Comparison of ENCODE assay signal across 12 cellular contexts in genomic region chr1:226973371-226973897, GRCh38. TPM values are rescaled to one million over a fixed set of nuclear protein-coding genes. Genes with fewer than 3 reads are reported as not detected.
A peak's percentile ranks its signal among the peaks of the same experiment; 100 is the strongest.
DNase-seq lines count a peak whose midpoint lies in the region; ATAC-seq and TF ChIP-seq lines count a peak whose summit lies in the region.
"Had no signal": no experiment of that assay in that cellular context is flagged by ENCODE, and none has a peak within 500 bp of the region (broad histone marks: within the 10 kb centered on the region; RNA-seq: fewer than 3 reads in every experiment).

No MANE protein-coding gene starts in this region.

- peak overlapping the region; percentile 37 for H3K27ac Mint-ChIP-seq in activated T-cell treated with anti-CD3 and anti-CD28 coated beads, Interleukin-2, amount 50 U/mL, for 24 hours

- DNase-seq in activated T-cell treated with anti-CD3 and anti-CD28 coated beads, Interleukin-2, amount 50 U/mL, for 24 hours, result no peak
- DNase-seq in activated T-cell treated with anti-CD3 and anti-CD28 coated beads, Interleukin-2, amount 50 U/mL, for 4 hours, result no peak
- DNase-seq in upper lobe of right lung (no peak), RKO (ENCODE audit: low spot score) (no peak), NCI-H510A (lab: John Stamatoyannopoulos, UW) (no peak), amygdala (lab: John Stamatoyannopoulos, UW) (no peak)
- DNase-seq: activated T-cell treated with anti-CD3 and anti-CD28 coated beads, Interleukin-2, amount 50 U/mL, for 72 hours; NCI-H1417 treated with DMSO at 0.1 percent for 48 hours; T-helper 1 cell had no signal

- H3K4me3 ChIP-seq in endocrine pancreas (ENCODE audit: control insufficient read depth, insufficient read depth, low read length), result no peak overlapping the region
- H3K4me3 ChIP-seq in muscle layer of duodenum (ENCODE audit: low read depth in 1 of 2, low read length in 2 of 2), result peak overlapping the region in 1 of 2 donors; percentile 48
- H3K4me3 ChIP-seq in upper lobe of right lung, result no peak overlapping the region
- H3K4me3 ChIP-seq: A549 had no signal

- H3K4me1 Mint-ChIP-seq in activated T-cell treated with anti-CD3 and anti-CD28 coated beads, Interleukin-2, amount 50 U/mL, for 24 hours (ENCODE audit: low read depth), result peaks cover 3% of the 10 kb centered on the region
- peaks cover 3% of the 10 kb centered on the region for H3K4me1 Mint-ChIP-seq in activated T-cell treated with anti-CD3 and anti-CD28 coated beads, Interleukin-2, amount 50 U/mL, for 4 hours (ENCODE audit: low read depth)

- H3K4me1 ChIP-seq in endocrine pancreas (ENCODE audit: control insufficient read depth, insufficient read depth, low read length), result no peaks in the 10 kb centered on the region
- peaks cover 23 to 32% of the 10 kb centered on the region in 2 donors for H3K4me1 ChIP-seq in muscle layer of duodenum (ENCODE audit: control insufficient read depth in 1 of 2, insufficient read depth in 2 of 2, low read length in 2 of 2)
- peaks cover 22% of the 10 kb centered on the region for H3K4me1 ChIP-seq in upper lobe of right lung

- no peak overlapping the region for H3K4me3 Mint-ChIP-seq in activated T-cell treated with anti-CD3 and anti-CD28 coated beads, Interleukin-2, amount 50 U/mL, for 24 hours
- no peak overlapping the region for H3K4me3 Mint-ChIP-seq in activated T-cell treated with anti-CD3 and anti-CD28 coated beads, Interleukin-2, amount 50 U/mL, for 4 hours
- H3K4me3 Mint-ChIP-seq: activated T-cell treated with anti-CD3 and anti-CD28 coated beads, Interleukin-2, amount 50 U/mL, for 72 hours had no signal

- H3K27me3 ChIP-seq in endocrine pancreas (ENCODE audit: control insufficient read depth, insufficient read depth, low read length), result no peaks in the 10 kb centered on the region
- no peaks in the 10 kb centered on the region for H3K27me3 ChIP-seq in muscle layer of duodenum (ENCODE audit: low read depth, low read length)
- H3K27me3 ChIP-seq in upper lobe of right lung, result no peaks in the 10 kb centered on the region

- TF ChIP-seq CTCF in upper lobe of right lung (IDR thresholded peaks at IDR 0.05), result no peak

- no peaks in the 10 kb centered on the region for H3K9me3 ChIP-seq in endocrine pancreas (ENCODE audit: control insufficient read depth, low read length)
- H3K9me3 ChIP-seq in muscle layer of duodenum (ENCODE audit: control insufficient read depth in 1 of 2, low read length in 2 of 2), result peaks cover 6 to 8% of the 10 kb centered on the region in 2 donors
- H3K9me3 ChIP-seq in upper lobe of right lung, result no peaks in the 10 kb centered on the region

- H3K27ac ChIP-seq in muscle layer of duodenum (ENCODE audit: low read length) (peak overlapping the region; percentile 81), upper lobe of right lung (peak overlapping the region; percentile 79)

- peaks cover 9% of the 10 kb centered on the region for H3K9me3 Mint-ChIP-seq in activated T-cell treated with anti-CD3 and anti-CD28 coated beads, Interleukin-2, amount 50 U/mL, for 24 hours
- H3K9me3 Mint-ChIP-seq in activated T-cell treated with anti-CD3 and anti-CD28 coated beads, Interleukin-2, amount 50 U/mL, for 4 hours, result peaks cover 6% of the 10 kb centered on the region

- ATAC-seq in activated T-cell treated with anti-CD3 and anti-CD28 coated beads, Interleukin-2, amount 50 U/mL, for 4 hours, result no peak
- ATAC-seq in upper lobe of right lung, result no peak
- ATAC-seq: activated T-cell treated with anti-CD3 and anti-CD28 coated beads, Interleukin-2, amount 50 U/mL, for 72 hours had no signal

- H3K9ac ChIP-seq in endocrine pancreas (ENCODE audit: control insufficient read depth, insufficient read depth, low read length), result peak overlapping the region; percentile 11

- H3K36me3 ChIP-seq in endocrine pancreas (ENCODE audit: control insufficient read depth, insufficient read depth, low read length) (no peaks in the 10 kb centered on the region), muscle layer of duodenum (ENCODE audit: control insufficient read depth in 1 of 2, insufficient read depth in 2 of 2, low read length in 2 of 2) (peaks cover 0 to 21% of the 10 kb centered on the region in 2 donors), upper lobe of right lung (peaks cover 14% of the 10 kb centered on the region)

- H3K27me3 Mint-ChIP-seq in activated T-cell treated with anti-CD3 and anti-CD28 coated beads, Interleukin-2, amount 50 U/mL, for 24 hours, result no peaks in the 10 kb centered on the region
- H3K27me3 Mint-ChIP-seq in activated T-cell treated with anti-CD3 and anti-CD28 coated beads, Interleukin-2, amount 50 U/mL, for 4 hours (ENCODE audit: low read depth), result no peaks in the 10 kb centered on the region

- intact Hi-C loops in upper lobe of right lung (cut with DNase I), result no loop called here

- H3K36me3 Mint-ChIP-seq in activated T-cell treated with anti-CD3 and anti-CD28 coated beads, Interleukin-2, amount 50 U/mL, for 24 hours (ENCODE audit: low read depth), result peaks cover 41% of the 10 kb centered on the region
- H3K36me3 Mint-ChIP-seq in activated T-cell treated with anti-CD3 and anti-CD28 coated beads, Interleukin-2, amount 50 U/mL, for 4 hours (ENCODE audit: insufficient read depth), result peaks cover 25% of the 10 kb centered on the region

RNA-seq across cellular contexts. Expression of gene COQ8A, which starts 33.3 kb away (rescaled TPM):
- total RNA-seq in activated T-cell treated with anti-CD3 and anti-CD28 coated beads, Interleukin-2, amount 50 U/mL, for 4 hours, result 10 to 100 TPM; 25.4 to 31.3 (median 31.0) TPM
- 30.6 TPM for total RNA-seq in upper lobe of right lung
